25 cellular contexts compared by ENCODE assay signal in genomic region chr4:148874331-148874730, GRCh38.
DNase-seq lines count a peak whose midpoint lies in the region; ATAC-seq and TF ChIP-seq lines count a peak whose summit lies in the region.
"Had no signal": no experiment of that assay in that cellular context is flagged by ENCODE, and none has a peak within 500 bp of the region (broad histone marks: within the 10 kb centered on the region; RNA-seq: fewer than 3 reads in every experiment).

No MANE protein-coding gene starts in this region.

- POLR2A ChIA-PET in WTC11 (lab: Charles Lee): no interaction called here
- POLR2A ChIA-PET in activated CD4-positive, alpha-beta memory T cell treated with anti-CD3 and anti-CD28 coated beads, Interleukin-2, amount 10 ng/mL, durations not matched to agents 7 days and 5 days (lab: Charles Lee): no interaction called here

- H3K27me3 ChIP-seq in BE2C: peaks cover 19% of the 10 kb centered on the region
- H3K27me3 ChIP-seq in osteoblast (ENCODE audit: insufficient read depth, low read length): no peaks in the 10 kb centered on the region

- H3K27ac ChIP-seq in osteoblast (ENCODE audit: low read depth, low read length): no peak overlapping the region
- H3K27ac ChIP-seq: skin epidermis, thoracic aorta had no signal

- no peaks in the 10 kb centered on the region for H3K4me1 ChIP-seq in BE2C
- no peaks in the 10 kb centered on the region for H3K4me1 ChIP-seq in osteoblast (ENCODE audit: insufficient read depth, low read length)

- CTCF ChIA-PET in WTC11 (lab: Charles Lee): interaction anchor here (0.6 to 0.7 kb wide), 2 partner anchors 9 to 13 kb away, joined by 3 read pairs; no protein-coding TSS in a partner anchor
- CTCF ChIA-PET in activated CD4-positive, alpha-beta memory T cell treated with anti-CD3 and anti-CD28 coated beads, Interleukin-2, amount 10 ng/mL, durations not matched to agents 7 days and 5 days (lab: Charles Lee): no interaction called here

- H3K4me3 ChIP-seq in BE2C (ENCODE audit: low read depth, low read length) (no peak overlapping the region), osteoblast (ENCODE audit: insufficient read depth, low read length) (no peak overlapping the region)
- H3K4me3 ChIP-seq: HAP-1, skin epidermis, thoracic aorta had no signal

- TF ChIP-seq CTCF in BE2C (IDR thresholded peaks at IDR 0.05; ENCODE audit: low read depth, low read length) (peak; percentile 23), LNCAP (IDR thresholded peaks at IDR 0.05) (peak; percentile 14; the same call in 1 of the 2 replicates), WTC11 (IDR thresholded peaks at IDR 0.05) (no peak), osteoblast (IDR thresholded peaks at IDR 0.05; ENCODE audit: extremely low read depth, low read depth, low read length) (no peak)

- H2AFZ ChIP-seq in osteoblast (ENCODE audit: low read length): no peak overlapping the region

- peak; percentile 69 for ATAC-seq in WTC11
- ATAC-seq in left lobe of liver: peak; percentile 69
- ATAC-seq: T-cell had no signal

- H3K27ac Mint-ChIP-seq in WTC11: no peak overlapping the region
- H3K27ac Mint-ChIP-seq in activated CD4-positive, alpha-beta memory T cell treated with anti-CD3 and anti-CD28 coated beads, Interleukin-2, amount 10 ng/mL, durations not matched to agents 7 days and 5 days: no peak overlapping the region
- H3K27ac Mint-ChIP-seq: activated CD4-positive, alpha-beta T cell treated with anti-CD3 and anti-CD28 coated beads, Interleukin-2, amount 10 ng/mL, durations not matched to agents 7 days and 5 days; CD4-positive, CD25-positive, alpha-beta regulatory T cell; T-cell had no signal

- H3K4me1 Mint-ChIP-seq in WTC11: peaks cover 24% of the 10 kb centered on the region
- H3K4me1 Mint-ChIP-seq in activated CD4-positive, alpha-beta memory T cell treated with anti-CD3 and anti-CD28 coated beads, Interleukin-2, amount 10 ng/mL, durations not matched to agents 7 days and 5 days: no peaks in the 10 kb centered on the region
- H3K4me1 Mint-ChIP-seq: activated CD4-positive, alpha-beta T cell treated with anti-CD3 and anti-CD28 coated beads, Interleukin-2, amount 10 ng/mL, durations not matched to agents 7 days and 5 days; CD4-positive, CD25-positive, alpha-beta regulatory T cell; T-cell had no signal

- H3K9me3 Mint-ChIP-seq in WTC11: 0 out of 2 replicates have a peak, but pooled peaks cover 3% of the 10 kb centered on the region
- no peaks in the 10 kb centered on the region for H3K9me3 Mint-ChIP-seq in activated CD4-positive, alpha-beta memory T cell treated with anti-CD3 and anti-CD28 coated beads, Interleukin-2, amount 10 ng/mL, durations not matched to agents 7 days and 5 days
- H3K9me3 Mint-ChIP-seq: activated CD4-positive, alpha-beta T cell treated with anti-CD3 and anti-CD28 coated beads, Interleukin-2, amount 10 ng/mL, durations not matched to agents 7 days and 5 days; CD4-positive, CD25-positive, alpha-beta regulatory T cell; T-cell had no signal

- H3K36me3 Mint-ChIP-seq in WTC11: no peaks in the 10 kb centered on the region
- H3K36me3 Mint-ChIP-seq in activated CD4-positive, alpha-beta memory T cell treated with anti-CD3 and anti-CD28 coated beads, Interleukin-2, amount 10 ng/mL, durations not matched to agents 7 days and 5 days (ENCODE audit: low read depth): no peaks in the 10 kb centered on the region
- H3K36me3 Mint-ChIP-seq: CD4-positive, CD25-positive, alpha-beta regulatory T cell; T-cell had no signal

- H3K4me3 Mint-ChIP-seq in WTC11: no peak overlapping the region
- H3K4me3 Mint-ChIP-seq in activated CD4-positive, alpha-beta memory T cell treated with anti-CD3 and anti-CD28 coated beads, Interleukin-2, amount 10 ng/mL, durations not matched to agents 7 days and 5 days: no peak overlapping the region
- H3K4me3 Mint-ChIP-seq: activated CD4-positive, alpha-beta T cell treated with anti-CD3 and anti-CD28 coated beads, Interleukin-2, amount 10 ng/mL, durations not matched to agents 7 days and 5 days; CD4-positive, CD25-positive, alpha-beta regulatory T cell; T-cell had no signal

- H3K4me2 ChIP-seq in osteoblast (ENCODE audit: insufficient read depth, low read length): no peak overlapping the region

- no peaks in the 10 kb centered on the region for H4K20me1 ChIP-seq in osteoblast (ENCODE audit: insufficient read depth, low read length)

- no peaks in the 10 kb centered on the region for H3K36me3 ChIP-seq in BE2C
- H3K36me3 ChIP-seq in osteoblast (ENCODE audit: insufficient read depth, low read length): no peaks in the 10 kb centered on the region
- H3K36me3 ChIP-seq: HAP-1, thoracic aorta had no signal

- no peaks in the 10 kb centered on the region for H3K79me2 ChIP-seq in osteoblast (ENCODE audit: insufficient read depth, low read length)

- no peaks in the 10 kb centered on the region for H3K9me3 ChIP-seq in BE2C
- no peaks in the 10 kb centered on the region for H3K9me3 ChIP-seq in osteoblast (ENCODE audit: low read depth, low read length)
- H3K9me3 ChIP-seq: HAP-1, thoracic aorta had no signal

- DNase-seq in BE2C (no peak), WTC11 (ENCODE audit: low spot score) (no peak), left lobe of liver (ENCODE audit: low spot score) (no peak), osteoblast (ENCODE audit: insufficient read length, low spot score, missing footprints) (no peak), kidney tubule cell (ENCODE audit: low spot score) (no peak), SIG-M5 treated with dmso at 0.1 percent for 504 hours (lab: John Stamatoyannopoulos, UW; ENCODE audit: unreplicated experiment) (no peak)
- no peak for DNase-seq in activated CD4-positive, alpha-beta memory T cell treated with anti-CD3 and anti-CD28 coated beads, Interleukin-2, amount 10 ng/mL, durations not matched to agents 7 days and 5 days
- DNase-seq: activated CD4-positive, alpha-beta T cell treated with anti-CD3 and anti-CD28 coated beads, Interleukin-2, amount 10 ng/mL, durations not matched to agents 7 days and 5 days; activated CD8-positive, alpha-beta memory T cell treated with anti-CD3 and anti-CD28 coated beads, Interleukin-2, amount 50 U/mL, for 4 hours; activated effector memory CD4-positive, alpha-beta T cell treated with anti-CD3 and anti-CD28 coated beads, Interleukin-2, amount 50 U/mL, for 16 hours; CD4-positive, CD25-positive, alpha-beta regulatory T cell; cortex of kidney; foreskin fibroblast; Kasumi-1; kidney glomerular epithelial cell; NCI-H1105 treated with DMSO at 0.1 percent for 48 hours; NCI-H2081; NCI-H510A; SHP77 treated with DMSO at 0.1 percent for 48 hours; stimulated activated naive CD4-positive, alpha-beta T cell; T-cell had no signal

- H3K27me3 Mint-ChIP-seq in WTC11 (ENCODE audit: low read depth): peaks cover 4% of the 10 kb centered on the region; the same call in 1 of the 2 replicates
- H3K27me3 Mint-ChIP-seq in activated CD4-positive, alpha-beta memory T cell treated with anti-CD3 and anti-CD28 coated beads, Interleukin-2, amount 10 ng/mL, durations not matched to agents 7 days and 5 days: no peaks in the 10 kb centered on the region
- H3K27me3 Mint-ChIP-seq: activated CD4-positive, alpha-beta T cell treated with anti-CD3 and anti-CD28 coated beads, Interleukin-2, amount 10 ng/mL, durations not matched to agents 7 days and 5 days; CD4-positive, CD25-positive, alpha-beta regulatory T cell had no signal

TF ChIP-seq in WTC11, 78 proteins besides CTCF, POLR2A, EP300 and RAD21:
- TF ChIP-seq SP1 (CRISPR knock-in tag; conservative IDR thresholded peaks at IDR 0.05): no peak
- TF ChIP-seq TEAD1 (CRISPR knock-in tag; IDR thresholded peaks at IDR 0.05): no peak
- no peak for TF ChIP-seq USF2 (CRISPR knock-in tag; IDR thresholded peaks at IDR 0.05)
- TF ChIP-seq ZNF121 (CRISPR knock-in tag; IDR thresholded peaks at IDR 0.05): no peak
- TF ChIP-seq PRRX2 (CRISPR knock-in tag; IDR thresholded peaks at IDR 0.05): no peak
- no peak for TF ChIP-seq TCF7 (CRISPR knock-in tag; IDR thresholded peaks at IDR 0.05; ENCODE audit: low read depth)
TF ChIP-seq in WTC11: peak in this region for 0.

Comparison
In these comparisons a context has a peak if more than half of its experiments do, and no peak if none do; other contexts are left out.
1. CTCF ChIP-seq: peak in BE2C (single experiment) and LNCAP (single experiment); none in WTC11 (single experiment) and osteoblast (single experiment).